1 cellular context compared by ENCODE assay signal in the genomic region with DNA sequence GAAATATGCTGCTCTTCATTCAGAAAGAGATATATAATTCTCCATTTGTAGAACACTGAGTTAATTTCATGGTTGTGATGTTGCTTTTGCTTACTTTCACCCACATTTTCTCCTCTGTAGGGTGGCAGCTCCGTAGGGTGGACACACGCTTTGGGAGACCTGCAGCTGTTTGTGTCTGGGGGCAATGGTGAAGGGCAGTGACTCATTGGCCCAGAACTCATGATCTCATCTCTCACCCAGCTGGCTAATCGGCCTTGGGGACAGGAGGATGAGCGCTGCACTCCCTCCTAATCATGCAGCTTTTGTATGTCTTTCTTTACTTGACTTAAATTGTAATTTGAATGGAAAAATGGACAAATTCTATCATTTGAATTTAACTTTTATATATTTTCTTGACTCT.
TF ChIP-seq lines count a peak whose summit lies in the region.

No MANE protein-coding gene starts in this region.

TF ChIP-seq in SK-N-SH treated with all-trans-retinoic acid at 6 μM for 48 hours, 23 proteins besides CTCF, POLR2A, EP300 and RAD21 (continued from another document):
- TF ChIP-seq, protein P1, sequence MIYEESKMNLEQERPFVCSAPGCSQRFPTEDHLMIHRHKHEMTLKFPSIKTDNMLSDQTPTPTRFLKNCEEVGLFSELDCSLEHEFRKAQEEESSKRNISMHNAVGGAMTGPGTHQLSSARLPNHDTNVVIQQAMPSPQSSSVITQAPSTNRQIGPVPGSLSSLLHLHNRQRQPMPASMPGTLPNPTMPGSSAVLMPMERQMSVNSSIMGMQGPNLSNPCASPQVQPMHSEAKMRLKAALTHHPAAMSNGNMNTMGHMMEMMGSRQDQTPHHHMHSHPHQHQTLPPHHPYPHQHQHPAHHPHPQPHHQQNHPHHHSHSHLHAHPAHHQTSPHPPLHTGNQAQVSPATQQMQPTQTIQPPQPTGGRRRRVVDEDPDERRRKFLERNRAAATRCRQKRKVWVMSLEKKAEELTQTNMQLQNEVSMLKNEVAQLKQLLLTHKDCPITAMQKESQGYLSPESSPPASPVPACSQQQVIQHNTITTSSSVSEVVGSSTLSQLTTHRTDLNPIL (CRISPR knock-in tag; IDR thresholded peaks at IDR 0.05; ENCODE audit: low read depth): no peak
- TF ChIP-seq ARNTL (CRISPR knock-in tag; IDR thresholded peaks at IDR 0.05; ENCODE audit: borderline replicate concordance, low read depth): no peak
- TF ChIP-seq ZFP30 (CRISPR knock-in tag; IDR thresholded peaks at IDR 0.05): no peak
- no peak for TF ChIP-seq SNAI2 (CRISPR knock-in tag; IDR thresholded peaks at IDR 0.05)
- TF ChIP-seq ZFP3 (CRISPR knock-in tag; IDR thresholded peaks at IDR 0.05): no peak
- no peak for TF ChIP-seq ZNF70 (CRISPR knock-in tag; IDR thresholded peaks at IDR 0.05)
